ENCODE assay signal across 2 cellular contexts in genomic region chr16:72442381-72443158, GRCh38.
TF ChIP-seq lines count a peak whose summit lies in the region.

No MANE protein-coding gene starts in this region.

TF ChIP-seq in SK-N-SH treated with all-trans-retinoic acid at 6 μM for 48 hours, 23 proteins besides CTCF, POLR2A, EP300 and RAD21 (continued from another document):
- TF ChIP-seq CREB5 (CRISPR knock-in tag; IDR thresholded peaks at IDR 0.05; ENCODE audit: low read depth) (no peak), TOX (CRISPR knock-in tag; IDR thresholded peaks at IDR 0.05; ENCODE audit: borderline replicate concordance) (no peak), ARNTL (CRISPR knock-in tag; IDR thresholded peaks at IDR 0.05; ENCODE audit: borderline replicate concordance, low read depth) (no peak), TCF4 (CRISPR knock-in tag; IDR thresholded peaks at IDR 0.05; ENCODE audit: borderline replicate concordance) (no peak), PPARA (CRISPR knock-in tag; IDR thresholded peaks at IDR 0.05; ENCODE audit: borderline replicate concordance) (no peak), TSHZ2 (CRISPR knock-in tag; IDR thresholded peaks at IDR 0.05) (no peak), ZNF565 (CRISPR knock-in tag; conservative IDR thresholded peaks at IDR 0.05; ENCODE audit: low read depth) (no peak), ZC3H10 (CRISPR knock-in tag; IDR thresholded peaks at IDR 0.05) (no peak), OSR1 (CRISPR knock-in tag; IDR thresholded peaks at IDR 0.05) (no peak), ZFP30 (CRISPR knock-in tag; IDR thresholded peaks at IDR 0.05) (no peak), PATZ1 (CRISPR knock-in tag; IDR thresholded peaks at IDR 0.05; ENCODE audit: borderline replicate concordance) (no peak), ZNF8 (CRISPR knock-in tag; IDR thresholded peaks at IDR 0.05) (no peak), SNAI2 (CRISPR knock-in tag; IDR thresholded peaks at IDR 0.05) (no peak)

TF ChIP-seq in SK-N-SH, 30 proteins besides CTCF, POLR2A, EP300 and RAD21 (continued from another document):
- TF ChIP-seq GABPA (IDR thresholded peaks at IDR 0.05; ENCODE audit: low read depth), result no peak
- no peak for TF ChIP-seq CHD2 (IDR thresholded peaks at IDR 0.05; ENCODE audit: low read length, partially characterized antibody)
- no peak for TF ChIP-seq USF2 (IDR thresholded peaks at IDR 0.05; ENCODE audit: borderline replicate concordance, low read depth, low read length)
- TF ChIP-seq FOXJ3 (CRISPR knock-in tag; IDR thresholded peaks at IDR 0.05), result no peak
